1 cellular context compared by ENCODE assay signal in the genomic region with DNA sequence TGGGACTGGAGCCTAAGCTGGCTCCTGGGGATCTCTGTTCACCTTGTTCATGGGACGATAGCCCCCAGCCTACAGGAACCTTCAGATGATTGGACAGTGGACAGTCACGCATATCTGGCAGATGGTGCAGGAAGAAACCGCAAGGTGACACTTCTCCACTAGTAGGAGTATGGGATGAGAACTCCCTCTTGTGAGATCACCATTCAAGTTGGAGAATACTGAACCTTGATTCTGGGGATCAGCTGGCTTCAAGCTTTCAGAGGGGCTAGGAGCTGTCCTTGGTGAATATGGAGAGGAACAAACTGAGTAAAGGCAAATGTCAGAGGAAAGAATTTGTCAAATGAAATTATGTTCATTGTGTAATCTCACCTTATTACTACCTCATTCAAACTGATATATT.
TF ChIP-seq lines count a peak whose summit lies in the region.

No MANE protein-coding gene starts in this region.

TF ChIP-seq in HCT116, 20 proteins besides CTCF, POLR2A, EP300 and RAD21:
- TF ChIP-seq REST (IDR thresholded peaks at IDR 0.05; ENCODE audit: low read depth) = no peak; the same call in 1 of the 2 replicates
- no peak for TF ChIP-seq EGR1 (IDR thresholded peaks at IDR 0.05; ENCODE audit: low read depth)
- no peak for TF ChIP-seq POLR2AphosphoS5 (IDR thresholded peaks at IDR 0.05; ENCODE audit: low read depth, low read length)
- TF ChIP-seq SRF (IDR thresholded peaks at IDR 0.05; ENCODE audit: low read depth) = no peak
- no peak for TF ChIP-seq CBX3 (IDR thresholded peaks at IDR 0.05; ENCODE audit: low read depth)
- no peak for TF ChIP-seq JUND (IDR thresholded peaks at IDR 0.05)
- TF ChIP-seq, protein P1, sequence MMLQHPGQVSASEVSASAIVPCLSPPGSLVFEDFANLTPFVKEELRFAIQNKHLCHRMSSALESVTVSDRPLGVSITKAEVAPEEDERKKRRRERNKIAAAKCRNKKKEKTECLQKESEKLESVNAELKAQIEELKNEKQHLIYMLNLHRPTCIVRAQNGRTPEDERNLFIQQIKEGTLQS (IDR thresholded peaks at IDR 0.05) = no peak
- TF ChIP-seq, protein P2, sequence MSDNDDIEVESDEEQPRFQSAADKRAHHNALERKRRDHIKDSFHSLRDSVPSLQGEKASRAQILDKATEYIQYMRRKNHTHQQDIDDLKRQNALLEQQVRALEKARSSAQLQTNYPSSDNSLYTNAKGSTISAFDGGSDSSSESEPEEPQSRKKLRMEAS (IDR thresholded peaks at IDR 0.05) = no peak
- no peak for TF ChIP-seq YY1 (IDR thresholded peaks at IDR 0.05; ENCODE audit: extremely low read depth, insufficient replicate concordance, low read depth, low read length)
